ENCODE assay signal across 8 cellular contexts in the genomic region with DNA sequence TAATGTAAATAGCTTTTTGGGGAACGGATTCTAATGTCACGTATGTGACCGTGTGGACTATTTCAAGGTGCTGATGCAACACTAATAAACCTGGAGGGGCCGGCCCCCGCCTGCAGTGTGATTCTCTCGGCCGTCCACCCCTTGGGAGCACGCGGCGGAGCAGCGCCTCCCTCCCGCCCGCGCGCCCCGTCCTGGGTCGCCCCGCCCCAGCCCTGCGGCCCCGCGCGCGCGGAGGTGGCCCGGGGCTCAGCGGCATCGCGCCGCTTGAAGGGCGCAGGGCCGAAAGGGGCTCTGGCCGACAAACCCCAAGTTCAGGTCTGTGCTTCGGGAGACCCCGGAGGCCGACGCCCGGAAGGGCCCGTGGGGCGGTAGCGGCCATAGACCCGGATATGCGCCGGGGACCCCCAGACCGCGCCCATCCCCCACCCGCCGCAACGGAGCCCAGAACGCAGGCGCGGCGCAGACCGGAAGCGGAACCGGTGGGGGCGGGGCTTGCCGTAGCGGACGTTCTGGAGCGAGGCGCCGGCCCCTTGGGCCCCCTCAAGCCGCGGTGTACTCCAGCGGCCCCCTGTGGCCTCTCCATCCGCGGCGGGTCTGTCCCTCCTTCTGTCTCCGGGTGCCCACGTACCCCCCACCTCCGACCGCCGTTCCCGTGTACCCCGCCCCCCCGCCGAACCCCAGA. TPM values are rescaled to one million over a fixed set of nuclear protein-coding genes. Genes with fewer than 3 reads are reported as not detected.
DNase-seq lines count a peak whose midpoint lies in the region; ATAC-seq lines count a peak whose summit lies in the region.

A gene with protein sequence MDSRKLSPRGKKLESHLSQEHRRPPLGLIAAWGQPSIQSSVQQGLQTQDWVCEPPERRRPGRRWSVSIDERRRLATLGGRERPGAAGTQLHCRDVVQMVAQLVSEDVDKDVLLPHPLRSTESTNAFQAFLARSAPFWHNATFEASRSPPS (plus strand): TSS at position 495 of the 682 bp plus-strand sequence. CDS start 803 bp downstream, outside the sequence.

- H3K36me3 ChIP-seq in HUES6 (ENCODE audit: control insufficient read depth, insufficient read depth, low read length) (peaks cover 31% of the 10 kb centered on the region), esophagus (ENCODE audit: control insufficient read depth in 2 of 2, insufficient read depth in 2 of 2, low read length in 1 of 2) (peaks cover 3 to 6% of the 10 kb centered on the region in 2 donors)

- H3K4me1 ChIP-seq in HUES6 (ENCODE audit: control insufficient read depth, insufficient read depth, low read length): peaks cover 2% of the 10 kb centered on the region; the same call in 1 of the 2 replicates
- peaks cover 0 to 19% of the 10 kb centered on the region in 2 donors for H3K4me1 ChIP-seq in esophagus (ENCODE audit: control insufficient read depth in 2 of 2, insufficient read depth in 2 of 2, low read length in 1 of 2)

- WGBS in esophagus, 2 donors: 1% methylated on average over 73 to 77 of the region's 77 CpGs

- peak; percentile 62 for ATAC-seq in GM21367 (IDR thresholded peaks at IDR 0.05; ENCODE audit: unreplicated experiment)

- peak within 1 kb of the TSS; percentile 88; the same call in 1 of the 2 replicates for H3K27ac ChIP-seq in HUES6 (ENCODE audit: low read depth, low read length)
- H3K27ac ChIP-seq in esophagus (ENCODE audit: low read depth in 2 of 2, low read length in 1 of 2): peak within 1 kb of the TSS; percentile 50 to 76

- H3K27me3 ChIP-seq in HUES6 (ENCODE audit: control insufficient read depth, insufficient read depth, low read length) (no peaks in the 10 kb centered on the region), esophagus (ENCODE audit: control insufficient read depth in 1 of 2, insufficient read depth in 2 of 2, low read length in 2 of 2) (no peaks in the 10 kb centered on the region)

- peak; percentile 97 for DNase-seq in COLO668 (lab: John Stamatoyannopoulos, UW; ENCODE audit: unreplicated experiment)
- peak; percentile 84 for DNase-seq in OCI-M1 (lab: John Stamatoyannopoulos, UW)
- peak; percentile 93 for DNase-seq in activated T-cell treated with anti-CD3 and anti-CD28 coated beads for 48 hours (ENCODE audit: low read depth)
- DNase-seq in myocyte (ENCODE audit: low read depth): peak; percentile 82
- peak; percentile 88 for DNase-seq in stimulated activated CD8-positive, alpha-beta memory T cell treated with anti-CD3 and anti-CD28 coated beads, Interleukin-7, amount 100 ng/mL, for 24 hours (ENCODE audit: low read depth)

- H3K4me3 ChIP-seq in HUES6 (ENCODE audit: low read depth, low read length) (peak within 1 kb of the TSS; percentile 61), esophagus (ENCODE audit: low read depth in 1 of 2, low read length in 2 of 2) (peak within 1 kb of the TSS; percentile 78 to 82)

- peak within 1 kb of the TSS; percentile 85 for H3K9ac ChIP-seq in HUES6 (ENCODE audit: low read length)

- H3K9me3 ChIP-seq in HUES6 (ENCODE audit: control insufficient read depth, insufficient read depth, low read depth, low read length) (peaks cover 38% of the 10 kb centered on the region), esophagus (ENCODE audit: control insufficient read depth in 2 of 2, insufficient read depth in 1 of 2, low read depth in 1 of 2, low read length in 1 of 2) (peaks cover 0 to 11% of the 10 kb centered on the region in 2 donors)

RNA-seq across cellular contexts. Expression of the gene that starts here (rescaled TPM):
- under 1 TPM; 0.06 to 0.14 TPM for polyA plus RNA-seq in esophagus
- total RNA-seq in myocyte: 0.10 and 0.32 TPM in 2 replicates
- 0.26 TPM for polyA plus RNA-seq in myocyte (2012)

Comparison
In these comparisons a context has a peak if more than half of its experiments do, and no peak if none do; other contexts are left out.
1. Peak in every context shown above with its lines: DNase-seq, ATAC-seq, H3K4me3 ChIP-seq and H3K27ac ChIP-seq.
2. Peak in DNase-seq in myocyte; RNA of the gene not detected or under 1 TPM.